In the genomic region with DNA sequence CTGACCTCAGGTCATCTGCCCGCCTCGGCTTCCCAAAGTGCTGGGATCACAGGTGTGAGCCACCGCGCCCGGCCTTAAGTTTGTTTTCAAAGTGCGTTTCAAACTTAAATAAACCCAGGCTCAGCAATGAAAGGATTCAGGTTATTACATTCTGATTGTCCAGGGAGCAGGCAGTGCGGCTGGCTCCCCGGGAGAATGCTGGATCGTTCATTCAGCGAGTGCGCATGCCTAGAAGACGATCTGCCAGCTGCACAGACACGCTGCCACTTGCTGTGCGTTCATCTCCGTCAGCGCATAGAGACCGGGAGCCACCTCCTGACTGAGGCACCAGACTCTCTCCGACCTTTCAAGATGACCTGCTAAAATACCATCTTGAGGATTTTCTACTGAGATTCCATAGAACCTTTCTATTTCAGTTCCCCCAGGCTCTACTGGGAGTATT, we compare ENCODE assay signal across 1 cellular context.
TF ChIP-seq lines count a peak whose summit lies in the region.

No MANE protein-coding gene starts in this region.

TF ChIP-seq in HepG2, 621 proteins besides CTCF, POLR2A, EP300 and RAD21 (continued from another document):
- TF ChIP-seq ZNF687 (CRISPR knock-in tag; IDR thresholded peaks at IDR 0.05) (peak; percentile 22; the same call in 1 of the 2 replicates), MTA1 (CRISPR knock-in tag; IDR thresholded peaks at IDR 0.05; ENCODE audit: borderline replicate concordance) (0 out of 2 replicates have a peak, but pooled peaks have one; percentile 24), SALL1 (CRISPR knock-in tag; IDR thresholded peaks at IDR 0.05) (0 out of 2 replicates have a peak, but pooled peaks have one; percentile 25), PRDM15 (CRISPR knock-in tag; IDR thresholded peaks at IDR 0.05) (no peak), RXRA (CRISPR knock-in tag; IDR thresholded peaks at IDR 0.05) (0 out of 2 replicates have a peak, but pooled peaks have one; percentile 16), KDM5A (IDR thresholded peaks at IDR 0.05; ENCODE audit: borderline replicate concordance, low read length) (no peak), U2AF1 (optimal IDR thresholded peaks at IDR 0.05; ENCODE audit: low read depth, low read length) (no peak), ZBTB46 (CRISPR knock-in tag; IDR thresholded peaks at IDR 0.05; ENCODE audit: borderline replicate concordance) (0 out of 2 replicates have a peak, but pooled peaks have one; percentile 43), ZNF768 (CRISPR knock-in tag; IDR thresholded peaks at IDR 0.05) (peak; percentile 52; the same call in 1 of the 2 replicates), THAP8 (CRISPR knock-in tag; IDR thresholded peaks at IDR 0.05; ENCODE audit: borderline replicate concordance) (no peak)
- TF ChIP-seq, protein P1, sequence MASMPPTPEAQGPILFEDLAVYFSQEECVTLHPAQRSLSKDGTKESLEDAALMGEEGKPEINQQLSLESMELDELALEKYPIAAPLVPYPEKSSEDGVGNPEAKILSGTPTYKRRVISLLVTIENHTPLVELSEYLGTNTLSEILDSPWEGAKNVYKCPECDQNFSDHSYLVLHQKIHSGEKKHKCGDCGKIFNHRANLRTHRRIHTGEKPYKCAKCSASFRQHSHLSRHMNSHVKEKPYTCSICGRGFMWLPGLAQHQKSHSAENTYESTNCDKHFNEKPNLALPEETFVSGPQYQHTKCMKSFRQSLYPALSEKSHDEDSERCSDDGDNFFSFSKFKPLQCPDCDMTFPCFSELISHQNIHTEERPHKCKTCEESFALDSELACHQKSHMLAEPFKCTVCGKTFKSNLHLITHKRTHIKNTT (CRISPR knock-in tag; IDR thresholded peaks at IDR 0.05), result no peak
